In genomic region chr4:4831266-4831665, GRCh38 we compare ENCODE assay signal across 21 cellular contexts. TPM values are rescaled to one million over a fixed set of nuclear protein-coding genes. Genes with fewer than 3 reads are reported as not detected.
"Had no signal": no experiment of that assay in that cellular context is flagged by ENCODE, and none has a peak within 500 bp of the region (broad histone marks: within the 10 kb centered on the region; RNA-seq: fewer than 3 reads in every experiment).

No MANE protein-coding gene starts in this region.

- H3K27ac ChIP-seq: esophagus muscularis mucosa, foreskin keratinocyte, gastroesophageal sphincter, heart left ventricle, hepatocyte, left lung, lower lobe of right lung had no signal

- H3K4me3 ChIP-seq: esophagus muscularis mucosa, gastroesophageal sphincter, heart left ventricle, hepatocyte, left lung, lower lobe of right lung, mucosa of descending colon had no signal

- H3K4me1 ChIP-seq: esophagus muscularis mucosa, foreskin keratinocyte, gastroesophageal sphincter, heart left ventricle, left lung, lower lobe of right lung had no signal

- H3K27me3 ChIP-seq: hepatocyte had no signal

- H3K36me3 ChIP-seq: esophagus muscularis mucosa, gastroesophageal sphincter, heart left ventricle, left lung, lower lobe of right lung had no signal

- H3K4me2 ChIP-seq: hepatocyte had no signal

- ATAC-seq: effector memory CD8-positive, alpha-beta T cell; foreskin keratinocyte; gastroesophageal sphincter; heart left ventricle; left cardiac atrium; left lung; left ventricle myocardium superior; lower lobe of right lung; mucosa of descending colon had no signal

- FAIRE-seq: colon, endothelial cell of umbilical vein, frontal cortex, keratinocyte had no signal

- H3K9me3 ChIP-seq: lower lobe of right lung, mucosa of descending colon had no signal

- H2AFZ ChIP-seq: hepatocyte had no signal

- DNase-seq: cortex of kidney; effector CD8-positive, alpha-beta T cell; effector memory CD8-positive, alpha-beta T cell; foreskin keratinocyte; heart left ventricle; hypothalamus; immature natural killer cell; left cardiac atrium; left lung; left ventricle myocardium superior; lower lobe of right lung; mesendoderm; mucosa of descending colon; naive B cell had no signal

- H3K79me2 ChIP-seq: hepatocyte had no signal

RNA-seq across cellular contexts. Expression of gene MSX1, which starts 28.2 kb away (rescaled TPM):
- polyA plus RNA-seq: keratinocyte had no signal
